8 cellular contexts compared by ENCODE assay signal in genomic region chr16:20332411-20332810, GRCh38. TPM values are rescaled to one million over a fixed set of nuclear protein-coding genes. Genes with fewer than 3 reads are reported as not detected.
"Had no signal": no experiment of that assay in that cellular context is flagged by ENCODE, and none has a peak within 500 bp of the region (broad histone marks: within the 10 kb centered on the region; RNA-seq: fewer than 3 reads in every experiment).

No MANE protein-coding gene starts in this region.

- H3K27ac ChIP-seq: HL-60 had no signal

- FAIRE-seq: HepG2, HTR-8/SVneo, K562 had no signal

- H3K4me3 ChIP-seq: K562 had no signal

- DNase-seq: IMR-90 had no signal

- ATAC-seq: HepG2, K562 had no signal

RNA-seq across cellular contexts. Expression of gene GP2, which starts 5.1 kb away (rescaled TPM):
- total RNA-seq: HT-29, HT1080, IMR-90 had no signal
- polyA plus RNA-seq: IgD-negative memory B cell, IMR-90, K562 had no signal

RNA-seq across cellular contexts. Expression of gene UMOD, which starts 20.1 kb away (rescaled TPM):
- total RNA-seq: HepG2, HT-29, HT1080, IMR-90, K562 had no signal
- polyA plus RNA-seq: HepG2, IgD-negative memory B cell, IMR-90, K562 had no signal
